7 cellular contexts compared by ENCODE assay signal in the genomic region with DNA sequence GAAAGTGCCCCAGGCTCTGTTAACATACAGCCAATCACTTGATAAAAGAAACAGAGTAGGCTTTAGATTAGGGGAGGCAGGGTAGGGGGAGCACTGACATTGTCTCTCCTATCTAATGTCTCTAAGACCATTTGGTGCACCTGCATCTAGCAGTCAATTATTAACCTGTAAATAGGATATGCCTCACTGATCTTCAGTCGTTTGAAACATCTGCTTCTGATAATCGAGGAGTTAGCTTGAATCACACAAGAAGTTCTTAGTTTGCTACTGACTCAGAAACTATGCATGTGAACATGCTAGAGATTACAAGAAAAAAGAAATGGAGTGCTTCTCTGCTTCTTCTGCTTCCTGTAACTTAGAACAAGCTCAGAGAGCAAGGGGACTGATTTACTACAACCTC. TPM values are rescaled to one million over a fixed set of nuclear protein-coding genes. Genes with fewer than 3 reads are reported as not detected.
DNase-seq lines count a peak whose midpoint lies in the region; ATAC-seq, FAIRE-seq and TF ChIP-seq lines count a peak whose summit lies in the region.
"Not testable (repeated sequence)": the region's sequence is repeated elsewhere in the genome, so short reads cannot be mapped to it uniquely, and the experiment has no call there.

No MANE protein-coding gene starts in this region.

- not testable (repeated sequence) for H4K5ac ChIP-seq in IMR-90 (ENCODE audit: low read depth, low read length)

- FAIRE-seq in K562 (lab: Jason Lieb, UNC): not testable (repeated sequence)

- H3K9me3 ChIP-seq in IMR-90 (ENCODE audit: control insufficient read depth, insufficient read depth, low read length); K562 (replicated peaks; ENCODE audit: control insufficient read depth, insufficient read depth, low read depth, low read length): not testable (repeated sequence)

- H2BK120ac ChIP-seq in IMR-90 (ENCODE audit: low read depth, low read length): not testable (repeated sequence)

- CTCF ChIA-PET in IMR-90 (lab: Yijun Ruan, JAX); K562 (lab: Yijun Ruan, JAX; ENCODE audit: low intra/inter-chr PET ratio): not testable (repeated sequence)

- not testable (repeated sequence) for H3K27me3 ChIP-seq in IMR-90 (ENCODE audit: control insufficient read depth, insufficient read depth, low read length); K562 (ENCODE audit: control insufficient read depth in 2 of 2, insufficient read depth in 2 of 2, low read length in 2 of 2)

- H3K4me3 ChIP-seq in IMR-90 (ENCODE audit: insufficient read depth, low read depth, low read length); K562: not testable (repeated sequence)

- H3K27ac ChIP-seq in IMR-90 (ENCODE audit: insufficient read depth, low read length); K562 (ENCODE audit: extremely low read depth, low read depth, low read length): not testable (repeated sequence)

- H3K79me1 ChIP-seq in IMR-90 (ENCODE audit: low read depth in 1 of 2, low read length in 2 of 2): not testable (repeated sequence)

- H3K9me1 ChIP-seq in IMR-90 (ENCODE audit: insufficient read depth, low read length); K562 (ENCODE audit: control insufficient read depth, insufficient read depth, low read length): not testable (repeated sequence)

- H2BK5ac ChIP-seq in IMR-90 (ENCODE audit: low read depth, low read length, poor library complexity, severe bottlenecking): not testable (repeated sequence)

- not testable (repeated sequence) for TF ChIP-seq POLR2A in IMR-90 (IDR thresholded peaks at IDR 0.05; ENCODE audit: low read depth, low read length); K562 (conservative IDR thresholded peaks at IDR 0.05)

- not testable (repeated sequence) for H2BK15ac ChIP-seq in IMR-90 (ENCODE audit: low read depth, low read length)

- not testable (repeated sequence) for H4K20me1 ChIP-seq in IMR-90 (ENCODE audit: insufficient read depth, low read length); K562 (replicated peaks; ENCODE audit: control insufficient read depth, insufficient read depth, low read length)

- dilution Hi-C loops in IMR-90 (cut with HindIII; ENCODE audit: low sequenced_read_pairs, unreplicated experiment): not testable (repeated sequence)

- not testable (repeated sequence) for H3K36me3 ChIP-seq in IMR-90 (ENCODE audit: control insufficient read depth, insufficient read depth, low read length); K562 (ENCODE audit: control insufficient read depth, insufficient read depth, low read length)

- H3K4me1 ChIP-seq in IMR-90 (ENCODE audit: control insufficient read depth, insufficient read depth, low read length); K562 (replicated peaks in 1 of 2; ENCODE audit: control insufficient read depth in 2 of 2, insufficient read depth in 2 of 2, low read length in 2 of 2): not testable (repeated sequence)

- H3K18ac ChIP-seq in IMR-90 (ENCODE audit: low read depth, low read length): not testable (repeated sequence)

- not testable (repeated sequence) for H3K79me2 ChIP-seq in K562 (ENCODE audit: control insufficient read depth, insufficient read depth, low read length)

- ATAC-seq in GM18498 (IDR thresholded peaks at IDR 0.05; ENCODE audit: unreplicated experiment) (peak; percentile 67), GM19324 (IDR thresholded peaks at IDR 0.05; ENCODE audit: low FRiP score, unreplicated experiment) (peak; percentile 77), GM21619 (IDR thresholded peaks at IDR 0.05; ENCODE audit: unreplicated experiment) (peak; percentile 87), HG02763 (IDR thresholded peaks at IDR 0.05; ENCODE audit: unreplicated experiment) (peak; percentile 81), HG03135 (IDR thresholded peaks at IDR 0.05; ENCODE audit: unreplicated experiment) (peak; percentile 77), IMR-90 (ENCODE audit: low read depth) (peak; percentile 89), K562 (peak; percentile 42; the same call in 2 of the 3 replicates)

- in situ Hi-C loops in IMR-90 (cut with MboI; ENCODE audit: low sequenced_read_pairs); K562 (cut with MboI): not testable (repeated sequence)

- BruUV-seq in IMR-90 (replicated peaks; lab: Mats Ljungman, UMichigan); K562 (replicated peaks; lab: Mats Ljungman, UMichigan): not testable (repeated sequence)

- WGBS in IMR-90 (ENCODE audit: extremely low coverage in 2 of 2, insufficient read length in 1 of 2), 2 experiments: no CpG with 5 or more reads among the region's 2 CpGs
- 13% methylated on average over 2 of the region's 2 CpGs for WGBS in K562 (ENCODE audit: insufficient coverage, low coverage, missing lambda C conversion rate)

- not testable (repeated sequence) for TF ChIP-seq EP300 in K562 (IDR thresholded peaks at IDR 0.05; ENCODE audit: low read length)

- TF ChIP-seq RAD21 in IMR-90 (IDR thresholded peaks at IDR 0.05; ENCODE audit: low read length); K562 (CRISPR knock-in tag; conservative IDR thresholded peaks at IDR 0.05 in 1 of 2, IDR thresholded peaks at IDR 0.05 in 1 of 2): not testable (repeated sequence)

- DNase-seq in IMR-90: peak; percentile 52
- DNase-seq in K562 (ENCODE audit: extremely low read depth in 1 of 4, low spot score in 3 of 4): not testable (repeated sequence)

- not testable (repeated sequence) for H2AK5ac ChIP-seq in IMR-90 (ENCODE audit: low read depth, low read length)

- not testable (repeated sequence) for H3K9ac ChIP-seq in IMR-90 (ENCODE audit: low read depth, low read length); K562 (ENCODE audit: insufficient read depth in 1 of 2, low read depth in 2 of 2, low read length in 2 of 2)

- POLR2A ChIA-PET in IMR-90 (lab: Charles Lee; ENCODE audit: unreplicated experiment); K562 (lab: Yijun Ruan, JAX): not testable (repeated sequence)

- H3K56ac ChIP-seq in IMR-90 (ENCODE audit: extremely low read depth, insufficient read depth, low read length): not testable (repeated sequence)

- not testable (repeated sequence) for H2AFZ ChIP-seq in IMR-90 (replicated peaks; ENCODE audit: low read length, poor library complexity); K562 (ENCODE audit: low read depth, low read length)

- H2AK9ac ChIP-seq in IMR-90 (replicated peaks; ENCODE audit: low read depth, low read length, poor library complexity): not testable (repeated sequence)

- intact Hi-C loops in IMR-90 (cut with micrococcal nuclease); K562 (cut with micrococcal nuclease): not testable (repeated sequence)

- H4K91ac ChIP-seq in IMR-90 (ENCODE audit: insufficient read depth, low read depth, low read length): not testable (repeated sequence)

- H2BK20ac ChIP-seq in IMR-90 (ENCODE audit: low read depth, low read length): not testable (repeated sequence)

- not testable (repeated sequence) for H3K4ac ChIP-seq in IMR-90 (ENCODE audit: low read depth, low read length)

- not testable (repeated sequence) for TF ChIP-seq CTCF in IMR-90 (conservative IDR thresholded peaks at IDR 0.05; ENCODE audit: low read depth, low read length); K562 (IDR thresholded peaks at IDR 0.05 in 2 of 3, conservative IDR thresholded peaks at IDR 0.05 in 1 of 3; ENCODE audit: insufficient read depth in 2 of 3, low read depth in 1 of 3, low read length in 3 of 3)

- not testable (repeated sequence) for H4K8ac ChIP-seq in IMR-90 (ENCODE audit: low read depth in 2 of 2, low read length in 2 of 2)

- H3K4me2 ChIP-seq in IMR-90 (ENCODE audit: low read depth, low read length); K562 (ENCODE audit: insufficient read depth, low read length): not testable (repeated sequence)

- H3K23ac ChIP-seq in IMR-90 (ENCODE audit: low read depth, low read length): not testable (repeated sequence)

- not testable (repeated sequence) for H3K14ac ChIP-seq in IMR-90 (replicated peaks; ENCODE audit: low read depth, low read length)

RNA-seq across cellular contexts. Expression of a gene that starts 23.4 kb away (rescaled TPM):
- 3.0 and 3.1 TPM in 2 replicates for total RNA-seq in IMR-90 (2012; rRNA removed)
- polyA plus RNA-seq in IMR-90 (2012; rRNA removed): 13.7 and 17.6 TPM in 2 replicates
- polyA plus RNA-seq in IMR-90 (2012; cell fraction: cytosol; rRNA removed): 7.8 and 8.1 TPM in 2 replicates
- 59.0 and 84.7 TPM in 2 replicates for polyA plus RNA-seq in IMR-90 (2012; cell fraction: nucleus; rRNA removed; ENCODE audit: low replicate concordance)
- 18.1 and 52.3 TPM in 2 replicates for total RNA-seq in K562 (2011; cell fraction: chromatin; rRNA removed; ENCODE audit: low replicate concordance)
- 34.5 and 35.7 TPM in 2 replicates for total RNA-seq in K562 (2011; cell fraction: nucleolus; rRNA removed)
- 25.3 and 28.1 TPM in 2 replicates for total RNA-seq in K562 (2011; cell fraction: nucleoplasm; rRNA removed)
- 15.3 and 22.0 TPM in 2 replicates for total RNA-seq in K562 (2014; rRNA removed)
- 2.9 and 4.6 TPM in 2 replicates for total RNA-seq in K562 (2014; rRNA removed; fragmentation: Illumina TruSeq; extraction: Trizol)
- 11.0 and 12.1 TPM in 2 replicates for total RNA-seq in K562 (2015; rRNA removed; fragmentation: Illumina TruSeq; extraction: Trizol)
- total RNA-seq in K562 (2021): 22.0 and 25.6 TPM in 2 replicates
- polyA plus RNA-seq in K562 (2011; rRNA removed): 13.7 and 23.0 TPM in 2 replicates
- 9.4 and 12.7 TPM in 2 replicates for polyA plus RNA-seq in K562 (2011; cell fraction: cytosol; rRNA removed)
- 122 and 206 TPM in 2 replicates for polyA plus RNA-seq in K562 (2011; cell fraction: nucleus; rRNA removed)
- polyA plus RNA-seq in K562 (2012): 16.0 and 34.1 TPM in 2 replicates
- 7.9 and 12.1 TPM in 2 replicates for polyA plus RNA-seq in K562 (2014; fragmentation: Illumina TruSeq; extraction: Trizol)
- under 1 TPM; 0.21 to 0.62 TPM for polyA plus RNA-seq in K562 (2014; fragmentation: Nextera tagmentation; extraction: Ambion mirVana)
- 22.1 and 27.3 TPM in 2 replicates for polyA plus RNA-seq in K562 (2014; rRNA removed)
- polyA minus RNA-seq in K562 (2011; rRNA and poly(A)+ RNA removed): 3.5 and 4.1 TPM in 2 replicates
- polyA minus RNA-seq in K562 (2011; cell fraction: cytosol; rRNA and poly(A)+ RNA removed): 4.6 and 5.3 TPM in 2 replicates
- 11.4 and 13.6 TPM in 2 replicates for polyA minus RNA-seq in K562 (2011; cell fraction: nucleus; rRNA and poly(A)+ RNA removed)
